Comparison of ENCODE assay signal across 1 cellular context in genomic region chr3:58026598-58026997, GRCh38.
TF ChIP-seq lines count a peak whose summit lies in the region.

No MANE protein-coding gene starts in this region.

TF ChIP-seq in H1, 55 proteins besides CTCF, POLR2A, EP300 and RAD21 (continued from another document):
- TF ChIP-seq, protein P1, sequence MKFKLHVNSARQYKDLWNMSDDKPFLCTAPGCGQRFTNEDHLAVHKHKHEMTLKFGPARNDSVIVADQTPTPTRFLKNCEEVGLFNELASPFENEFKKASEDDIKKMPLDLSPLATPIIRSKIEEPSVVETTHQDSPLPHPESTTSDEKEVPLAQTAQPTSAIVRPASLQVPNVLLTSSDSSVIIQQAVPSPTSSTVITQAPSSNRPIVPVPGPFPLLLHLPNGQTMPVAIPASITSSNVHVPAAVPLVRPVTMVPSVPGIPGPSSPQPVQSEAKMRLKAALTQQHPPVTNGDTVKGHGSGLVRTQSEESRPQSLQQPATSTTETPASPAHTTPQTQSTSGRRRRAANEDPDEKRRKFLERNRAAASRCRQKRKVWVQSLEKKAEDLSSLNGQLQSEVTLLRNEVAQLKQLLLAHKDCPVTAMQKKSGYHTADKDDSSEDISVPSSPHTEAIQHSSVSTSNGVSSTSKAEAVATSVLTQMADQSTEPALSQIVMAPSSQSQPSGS (IDR thresholded peaks at IDR 0.05; ENCODE audit: low read length), result no peak
- TF ChIP-seq BRCA1 (IDR thresholded peaks at IDR 0.05; ENCODE audit: low read depth, low read length), result no peak
- TF ChIP-seq SP2 (IDR thresholded peaks at IDR 0.05; ENCODE audit: low read length), result no peak
- TF ChIP-seq CHD1 (IDR thresholded peaks at IDR 0.05; ENCODE audit: low read depth, low read length), result no peak
- TF ChIP-seq KDM1A (IDR thresholded peaks at IDR 0.05; ENCODE audit: borderline replicate concordance, low read length), result no peak
- no peak for TF ChIP-seq POLR2AphosphoS5 (IDR thresholded peaks at IDR 0.05; ENCODE audit: low read depth, low read length)
- TF ChIP-seq KDM4A (IDR thresholded peaks at IDR 0.05; ENCODE audit: low read depth, low read length, severe bottlenecking), result no peak
- TF ChIP-seq JUN (IDR thresholded peaks at IDR 0.05; ENCODE audit: low read depth, low read length), result no peak
